In genomic region chr9:137046094-137046787, GRCh38 we compare ENCODE assay signal across 8 cellular contexts. TPM values are rescaled to one million over a fixed set of nuclear protein-coding genes. Genes with fewer than 3 reads are reported as not detected.
DNase-seq lines count a peak whose midpoint lies in the region; ATAC-seq and TF ChIP-seq lines count a peak whose summit lies in the region.

TSS of gene NPDC1 (minus strand) at chr9:137046177. CDS start at chr9:137045989, 188 bp downstream.

- peaks cover 4% of the 10 kb centered on the region for H3K4me1 Mint-ChIP-seq in neural crest cell

- H3K4me1 ChIP-seq in KMS-11 (ENCODE audit: low read depth, poor library complexity, severe bottlenecking) (no peaks in the 10 kb centered on the region), stomach (peaks cover 39 to 64% (median 56%) of the 10 kb centered on the region in 4 donors)

- H3K9me3 ChIP-seq in stomach: no peaks in the 10 kb centered on the region

- no peak within 1 kb of the TSS for H3K9ac ChIP-seq in KMS-11

- no peaks in the 10 kb centered on the region for H4K20me1 ChIP-seq in KMS-11 (ENCODE audit: insufficient read depth)

- no peak within 1 kb of the TSS for H3K27ac ChIP-seq in KMS-11
- H3K27ac ChIP-seq in RWPE1: peak within 1 kb of the TSS; percentile 48
- H3K27ac ChIP-seq in stomach: peak within 1 kb of the TSS; percentile 73 to 84 (median 79)

- 0 to 1% (median 0%) methylated on average over 30 to 56 of the region's 56 CpGs for WGBS in stomach, 5 donors

- peaks cover 86% of the 10 kb centered on the region for H3K27me3 ChIP-seq in KMS-11 (ENCODE audit: insufficient read depth, low read depth)
- peaks cover 8 to 81% (median 50%) of the 10 kb centered on the region in 3 donors for H3K27me3 ChIP-seq in stomach

- intact Hi-C loops in stomach (cut with DNase I; ENCODE audit: low total_unique reads): no loop called here

- peak within 1 kb of the TSS; percentile 86 for H3K4me3 Mint-ChIP-seq in neural crest cell

- TF ChIP-seq EP300 in stomach (IDR thresholded peaks at IDR 0.05): no peak

- TF ChIP-seq CTCF in KMS-11 (conservative IDR thresholded peaks at IDR 0.05; ENCODE audit: low read depth, low read length): peak; percentile 81
- TF ChIP-seq CTCF in RWPE1 (conservative IDR thresholded peaks at IDR 0.05; ENCODE audit: low read depth): peak; percentile 99
- peak; percentile 88 for TF ChIP-seq CTCF in foreskin fibroblast (IDR thresholded peaks at IDR 0.05; ENCODE audit: low read depth, low read length)
- peak; percentile 88 for TF ChIP-seq CTCF in neural crest cell (conservative IDR thresholded peaks at IDR 0.05)
- peak in 5 of 7 experiments; percentile 78 to 90 (median 88) for TF ChIP-seq CTCF in stomach (IDR thresholded peaks at IDR 0.05)

- no peak within 1 kb of the TSS; the same call in 1 of the 2 replicates for H2AFZ ChIP-seq in KMS-11 (ENCODE audit: low read depth)

- POLR2A ChIA-PET in RWPE1 (lab: Yijun Ruan, JAX; ENCODE audit: low non-redundant PET): interaction anchor here (0.6 to 1.1 kb wide), 3 partner anchors 37 to 159 kb away, joined by 3 to 6 read pairs (median 4); no protein-coding TSS in a partner anchor

- no peaks in the 10 kb centered on the region for H3K79me2 ChIP-seq in KMS-11 (ENCODE audit: insufficient read depth, low read depth)

- H3K4me3 ChIP-seq in KMS-11 (IDR thresholded peaks at IDR 0.05; ENCODE audit: insufficient read depth, low read depth, low read length) (no peak within 1 kb of the TSS), foreskin fibroblast (ENCODE audit: low read depth in 1 of 2, low read length in 2 of 2) (peak within 1 kb of the TSS; percentile 61 to 72), stomach (peak within 1 kb of the TSS; percentile 58 to 78 (median 66))

- CTCF ChIA-PET in RWPE1 (lab: Yijun Ruan, JAX): interaction anchor here (0.5 to 4.4 kb wide), 39 partner anchors 10 to 531 kb away, joined by 3 to 76 read pairs (median 5); partner anchors contain the start of genes LCN8, MAN1B1, SAPCD2 and UAP1L1

- peaks cover 53% of the 10 kb centered on the region for H3K27me3 Mint-ChIP-seq in neural crest cell (ENCODE audit: low read depth)

- H3K36me3 ChIP-seq in KMS-11 (ENCODE audit: insufficient read depth): no peaks in the 10 kb centered on the region
- peaks cover 0 to 8% (median under 1%) of the 10 kb centered on the region in 4 donors for H3K36me3 ChIP-seq in stomach

- H3K9me3 Mint-ChIP-seq in neural crest cell: no peaks in the 10 kb centered on the region

- no peak for ATAC-seq in GM18505 (IDR thresholded peaks at IDR 0.05; ENCODE audit: unreplicated experiment)

- no peak within 1 kb of the TSS; the same call in 1 of the 2 replicates for H3K4me2 ChIP-seq in KMS-11

- H3K36me3 Mint-ChIP-seq in neural crest cell (ENCODE audit: low read depth): no peaks in the 10 kb centered on the region

- no peak for TF ChIP-seq POLR2A in stomach (IDR thresholded peaks at IDR 0.05)
- no peak for TF ChIP-seq POLR2A in GM18505 (IDR thresholded peaks at IDR 0.05; ENCODE audit: borderline replicate concordance, extremely low read depth, insufficient read depth, insufficient read length)

- no peak within 1 kb of the TSS for H3K27ac Mint-ChIP-seq in neural crest cell (ENCODE audit: unreplicated experiment)

- DNase-seq in EH (ENCODE audit: low read depth): peak; percentile 77
- DNase-seq in RWPE1 (ENCODE audit: low spot score): peak; percentile 95
- DNase-seq in activated gamma-delta T cell treated with anti-CD3 and anti-CD28 coated beads, Interleukin-2, amount 50 U/mL, for 16 hours (ENCODE audit: low read depth): peak; percentile 76
- DNase-seq in foreskin fibroblast: peak; percentile 49 to 87
- DNase-seq in neural crest cell (ENCODE audit: low read depth, low spot score): peak; percentile 90
- DNase-seq in stomach: peak; percentile 90

RNA-seq across cellular contexts. Expression of gene NPDC1, which starts in this region (rescaled TPM):
- 54.7 and 61.1 TPM in 2 replicates for total RNA-seq in neural crest cell
- total RNA-seq in stomach: 100 to 1,000 TPM in 4 of 5 donors, 10 to 100 TPM in 1; 20.0 to 276 (median 189) TPM
- polyA plus RNA-seq in stomach: 100 to 1,000 TPM; 104 to 186 (median 115) TPM
